Comparison of ENCODE assay signal across 13 cellular contexts in the genomic region with DNA sequence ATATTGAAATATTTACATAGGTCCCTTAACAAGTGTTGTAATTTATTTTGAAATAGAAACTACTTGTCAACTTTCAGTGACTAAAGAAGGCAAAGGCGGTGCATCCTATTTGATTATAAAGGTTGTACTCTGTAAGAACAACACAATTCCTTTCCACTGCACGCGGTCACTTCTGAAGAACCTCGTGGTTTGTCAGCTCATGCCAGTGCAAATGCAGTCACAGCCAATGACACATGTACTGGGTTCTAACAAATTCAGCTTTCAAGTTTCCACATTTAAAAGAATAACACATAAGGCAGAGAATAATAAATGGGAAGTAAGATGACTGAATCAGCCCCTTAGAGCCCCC. TPM values are rescaled to one million over a fixed set of nuclear protein-coding genes. Genes with fewer than 3 reads are reported as not detected.
DNase-seq lines count a peak whose midpoint lies in the region; ATAC-seq and TF ChIP-seq lines count a peak whose summit lies in the region.
"Had no signal": no experiment of that assay in that cellular context is flagged by ENCODE, and none has a peak within 500 bp of the region (broad histone marks: within the 10 kb centered on the region; RNA-seq: fewer than 3 reads in every experiment).

No MANE protein-coding gene starts in this region.

- ATAC-seq in Right ventricle myocardium inferior = no peak
- ATAC-seq in Right ventricle myocardium superior (ENCODE audit: poor library complexity) = no peak
- ATAC-seq: activated CD4-positive, CD25-positive, alpha-beta regulatory T cell treated with anti-CD3 and anti-CD28 coated beads, Interleukin-2, amount 50 U/mL, for 24 hours; CD8-positive, alpha-beta T cell; Panc1 had no signal

- peak overlapping the region; percentile 78 for H3K27ac Mint-ChIP-seq in activated T-helper 2 cell treated with anti-CD3 and anti-CD28 coated beads, Interferon-gamma antibody, Interleukin-2, Interleukin-4, amounts not matched to agents 10 μg/mL and 5 μg/mL and 100 μg/mL, durations not matched to agents 14 hours and 24 hours and 36 hours
- H3K27ac Mint-ChIP-seq in type B pancreatic cell (peak overlapping the region; percentile 72), immature natural killer cell (no peak overlapping the region)
- H3K27ac Mint-ChIP-seq: CD8-positive, alpha-beta T cell had no signal

- peaks cover 5% of the 10 kb centered on the region for H3K36me3 Mint-ChIP-seq in activated T-helper 2 cell treated with anti-CD3 and anti-CD28 coated beads, Interferon-gamma antibody, Interleukin-2, Interleukin-4, amounts not matched to agents 10 μg/mL and 5 μg/mL and 100 μg/mL, durations not matched to agents 14 hours and 24 hours and 36 hours (ENCODE audit: low read depth)
- peaks cover 26% of the 10 kb centered on the region for H3K36me3 Mint-ChIP-seq in type B pancreatic cell
- peaks cover 3 to 27% (median 22%) of the 10 kb centered on the region in 3 donors for H3K36me3 Mint-ChIP-seq in immature natural killer cell

- no peak overlapping the region for H3K4me3 ChIP-seq in liver (ENCODE audit: low read depth in 1 of 3, low read length in 3 of 3)

- no peaks in the 10 kb centered on the region for H3K27me3 ChIP-seq in liver (ENCODE audit: control insufficient read depth in 4 of 4, insufficient read depth in 4 of 4, low read length in 3 of 4)

- H3K4me3 Mint-ChIP-seq in activated T-helper 2 cell treated with anti-CD3 and anti-CD28 coated beads, Interferon-gamma antibody, Interleukin-2, Interleukin-4, amounts not matched to agents 10 μg/mL and 5 μg/mL and 100 μg/mL, durations not matched to agents 14 hours and 24 hours and 36 hours (ENCODE audit: low read depth) = no peak overlapping the region
- H3K4me3 Mint-ChIP-seq in type B pancreatic cell (no peak overlapping the region), immature natural killer cell (no peak overlapping the region)
- H3K4me3 Mint-ChIP-seq: CD8-positive, alpha-beta T cell had no signal

- no peaks in the 10 kb centered on the region for H3K27me3 Mint-ChIP-seq in activated T-helper 2 cell treated with anti-CD3 and anti-CD28 coated beads, Interferon-gamma antibody, Interleukin-2, Interleukin-4, amounts not matched to agents 10 μg/mL and 5 μg/mL and 100 μg/mL, durations not matched to agents 14 hours and 24 hours and 36 hours (ENCODE audit: low read depth)
- H3K27me3 Mint-ChIP-seq in type B pancreatic cell (no peaks in the 10 kb centered on the region), immature natural killer cell (ENCODE audit: low read depth in 3 of 3) (peaks cover 0 to 1% (median 0%) of the 10 kb centered on the region in 3 donors)

- DNase-seq in stimulated activated CD4-positive, alpha-beta T cell treated with anti-CD3 and anti-CD28 coated beads, Interleukin-1b, Interleukin-23, amount 100 ng/mL, for 48 hours = peak; percentile 64
- DNase-seq in stimulated activated CD4-positive, alpha-beta T cell treated with anti-CD3 and anti-CD28 coated beads, Interleukin-4, amount 100 ng/mL, for 1 hour = no peak
- no peak for DNase-seq in activated T-helper 2 cell treated with anti-CD3 and anti-CD28 coated beads, Interferon-gamma antibody, Interleukin-2, Interleukin-4, amounts not matched to agents 10 μg/mL and 5 μg/mL and 100 μg/mL, durations not matched to agents 14 hours and 24 hours and 36 hours (ENCODE audit: low spot score)
- no peak for DNase-seq in type B pancreatic cell (ENCODE audit: extremely low spot score, unreplicated experiment)
- DNase-seq in immature natural killer cell = no peak
- no peak for DNase-seq in Right ventricle myocardium inferior (ENCODE audit: missing footprints)
- no peak for DNase-seq in Right ventricle myocardium superior
- DNase-seq: CD8-positive, alpha-beta T cell; central memory CD4-positive, alpha-beta T cell; nucleus accumbens had no signal

- intact Hi-C loops in activated T-helper 2 cell treated with anti-CD3 and anti-CD28 coated beads, Interferon-gamma antibody, Interleukin-2, Interleukin-4, amounts not matched to agents 10 μg/mL and 5 μg/mL and 100 μg/mL, durations not matched to agents 14 hours and 24 hours and 36 hours (cut with micrococcal nuclease) = loop anchor here (5.0 kb wide), 1 partner anchor 40 kb away; the partner anchor contains the start of gene CYB5A
- intact Hi-C loops in Right ventricle myocardium inferior (cut with DNase I) (no loop called here), Right ventricle myocardium superior (cut with DNase I) (no loop called here)

- H3K4me1 Mint-ChIP-seq in activated T-helper 2 cell treated with anti-CD3 and anti-CD28 coated beads, Interferon-gamma antibody, Interleukin-2, Interleukin-4, amounts not matched to agents 10 μg/mL and 5 μg/mL and 100 μg/mL, durations not matched to agents 14 hours and 24 hours and 36 hours (ENCODE audit: low read depth) = peaks cover 37% of the 10 kb centered on the region
- H3K4me1 Mint-ChIP-seq in type B pancreatic cell (ENCODE audit: unreplicated experiment) = peaks cover 33% of the 10 kb centered on the region
- no peaks in the 10 kb centered on the region for H3K4me1 Mint-ChIP-seq in immature natural killer cell

- H3K27ac ChIP-seq in liver (ENCODE audit: low read depth in 1 of 2, low read length in 2 of 2) = peak overlapping the region; percentile 75 to 97

- H3K4me1 ChIP-seq in liver (ENCODE audit: control insufficient read depth in 4 of 4, insufficient read depth in 4 of 4, low read length in 3 of 4) = peaks cover 20 to 85% (median 72%) of the 10 kb centered on the region in 4 donors

- H3K9me3 ChIP-seq in liver (ENCODE audit: control insufficient read depth in 4 of 4, low read length in 3 of 4) = no peaks in the 10 kb centered on the region

- peaks cover 3 to 33% (median 10%) of the 10 kb centered on the region in 4 donors for H3K36me3 ChIP-seq in liver (ENCODE audit: control insufficient read depth in 4 of 4, insufficient read depth in 3 of 4, low read depth in 1 of 4, low read length in 3 of 4)

- 31% methylated on average over 4 of the region's 4 CpGs for WGBS in liver

- H3K9ac ChIP-seq in liver (ENCODE audit: low read depth in 1 of 2, low read length in 2 of 2) = peak overlapping the region in 1 of 2 donors; percentile 51

- no peaks in the 10 kb centered on the region for H3K9me3 Mint-ChIP-seq in activated T-helper 2 cell treated with anti-CD3 and anti-CD28 coated beads, Interferon-gamma antibody, Interleukin-2, Interleukin-4, amounts not matched to agents 10 μg/mL and 5 μg/mL and 100 μg/mL, durations not matched to agents 14 hours and 24 hours and 36 hours
- no peaks in the 10 kb centered on the region for H3K9me3 Mint-ChIP-seq in type B pancreatic cell
- no peaks in the 10 kb centered on the region for H3K9me3 Mint-ChIP-seq in immature natural killer cell
- H3K9me3 Mint-ChIP-seq: CD8-positive, alpha-beta T cell had no signal

- no peak for TF ChIP-seq CTCF in liver (IDR thresholded peaks at IDR 0.05; ENCODE audit: low read depth, low read length, missing input control)
- no peak for TF ChIP-seq CTCF in type B pancreatic cell (conservative IDR thresholded peaks at IDR 0.05)

- peak in 1 of 2 donors; percentile 0 for TF ChIP-seq RAD21 in liver (IDR thresholded peaks at IDR 0.05)

TF ChIP-seq in liver, 16 proteins besides CTCF, POLR2A, EP300 and RAD21 (continues in another document):
- TF ChIP-seq MAX (IDR thresholded peaks at IDR 0.05) = peak; percentile 2
- TF ChIP-seq EGR1 (IDR thresholded peaks at IDR 0.05; ENCODE audit: low read depth in 2 of 2) = peak in 1 of 2 donors; percentile 1
- no peak for TF ChIP-seq RXRA (IDR thresholded peaks at IDR 0.05)
- TF ChIP-seq, protein P1, sequence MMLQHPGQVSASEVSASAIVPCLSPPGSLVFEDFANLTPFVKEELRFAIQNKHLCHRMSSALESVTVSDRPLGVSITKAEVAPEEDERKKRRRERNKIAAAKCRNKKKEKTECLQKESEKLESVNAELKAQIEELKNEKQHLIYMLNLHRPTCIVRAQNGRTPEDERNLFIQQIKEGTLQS (IDR thresholded peaks at IDR 0.05) = no peak
- TF ChIP-seq, protein P2, sequence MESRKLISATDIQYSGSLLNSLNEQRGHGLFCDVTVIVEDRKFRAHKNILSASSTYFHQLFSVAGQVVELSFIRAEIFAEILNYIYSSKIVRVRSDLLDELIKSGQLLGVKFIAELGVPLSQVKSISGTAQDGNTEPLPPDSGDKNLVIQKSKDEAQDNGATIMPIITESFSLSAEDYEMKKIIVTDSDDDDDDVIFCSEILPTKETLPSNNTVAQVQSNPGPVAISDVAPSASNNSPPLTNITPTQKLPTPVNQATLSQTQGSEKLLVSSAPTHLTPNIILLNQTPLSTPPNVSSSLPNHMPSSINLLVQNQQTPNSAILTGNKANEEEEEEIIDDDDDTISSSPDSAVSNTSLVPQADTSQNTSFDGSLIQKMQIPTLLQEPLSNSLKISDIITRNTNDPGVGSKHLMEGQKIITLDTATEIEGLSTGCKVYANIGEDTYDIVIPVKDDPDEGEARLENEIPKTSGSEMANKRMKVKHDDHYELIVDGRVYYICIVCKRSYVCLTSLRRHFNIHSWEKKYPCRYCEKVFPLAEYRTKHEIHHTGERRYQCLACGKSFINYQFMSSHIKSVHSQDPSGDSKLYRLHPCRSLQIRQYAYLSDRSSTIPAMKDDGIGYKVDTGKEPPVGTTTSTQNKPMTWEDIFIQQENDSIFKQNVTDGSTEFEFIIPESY (IDR thresholded peaks at IDR 0.05) = no peak
- no peak for TF ChIP-seq FOXA1 (IDR thresholded peaks at IDR 0.05)
- peak; percentile 4 to 12 for TF ChIP-seq HNF4A (conservative IDR thresholded peaks at IDR 0.05)
- no peak for TF ChIP-seq TAF1 (conservative IDR thresholded peaks at IDR 0.05)

RNA-seq across cellular contexts. Expression of gene CYB5A, which starts 39.8 kb away (rescaled TPM):
- 36.8 and 37.9 TPM in 2 replicates for total RNA-seq in activated T-helper 2 cell treated with anti-CD3 and anti-CD28 coated beads, Interferon-gamma antibody, Interleukin-2, Interleukin-4, amounts not matched to agents 10 μg/mL and 5 μg/mL and 100 μg/mL, durations not matched to agents 14 hours and 24 hours and 36 hours
- 100 to 1,000 TPM; 277 to 605 TPM for total RNA-seq in liver
- polyA plus RNA-seq in liver = 1,000 to 10,000 TPM; 1,639 to 2,022 TPM
- 74.9 and 101 TPM in 2 replicates for total RNA-seq in type B pancreatic cell (ENCODE audit: low replicate concordance)
- polyA plus RNA-seq in immature natural killer cell = 10 to 100 TPM; 41.3 to 52.4 (median 43.9) TPM
- total RNA-seq in Right ventricle myocardium inferior = 101 TPM
- 101 TPM for total RNA-seq in Right ventricle myocardium superior

Comparison
In these comparisons a context has a peak if more than half of its experiments do, and no peak if none do; other contexts are left out.
1. H3K27ac Mint-ChIP-seq: peak in activated T-helper 2 cell treated with anti-CD3 and anti-CD28 coated beads, Interferon-gamma antibody, Interleukin-2, Interleukin-4, amounts not matched to agents 10 μg/mL and 5 μg/mL and 100 μg/mL, durations not matched to agents 14 hours and 24 hours and 36 hours (single experiment) and type B pancreatic cell (single experiment); none in immature natural killer cell (0 of 6).